In the genomic region with DNA sequence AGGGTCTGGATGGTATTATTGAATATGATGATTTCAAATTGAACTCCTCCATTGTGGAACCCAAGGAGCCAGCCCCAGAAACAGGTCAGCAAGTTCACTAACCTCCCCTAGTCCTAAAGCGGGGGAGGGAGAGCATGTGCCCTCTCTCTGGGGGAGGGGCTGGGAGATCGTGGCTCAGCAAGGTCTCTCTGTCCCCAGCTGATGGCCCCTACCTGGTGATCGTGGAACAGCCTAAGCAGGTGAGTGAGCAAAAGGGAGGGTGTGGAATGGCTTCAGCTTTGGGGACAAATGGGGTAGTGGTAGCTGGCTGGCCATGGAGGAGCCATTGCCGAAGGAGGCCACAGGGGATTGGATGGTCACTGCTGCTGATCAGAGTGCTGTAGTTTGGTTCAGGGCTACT, we compare ENCODE assay signal across 8 cellular contexts. TPM values are rescaled to one million over a fixed set of nuclear protein-coding genes. Genes with fewer than 3 reads are reported as not detected.
DNase-seq lines count a peak whose midpoint lies in the region; ATAC-seq, FAIRE-seq and TF ChIP-seq lines count a peak whose summit lies in the region.

No MANE protein-coding gene starts in this region.

- BruUV-seq in K562 (replicated peaks; lab: Mats Ljungman, UMichigan): no TSS peak

- 33% methylated on average over 2 of the region's 4 CpGs for WGBS in K562 (ENCODE audit: insufficient coverage, low coverage, missing lambda C conversion rate)
- 84% methylated on average over 4 of the region's 4 CpGs for WGBS in mesenchymal stem cell

- TF ChIP-seq RAD21 in K562 (CRISPR knock-in tag; conservative IDR thresholded peaks at IDR 0.05 in 1 of 2, IDR thresholded peaks at IDR 0.05 in 1 of 2): no peak

- peaks cover 23% of the 10 kb centered on the region for H3K79me1 ChIP-seq in mesenchymal stem cell (replicated peaks; ENCODE audit: low read length, poor library complexity, severe bottlenecking)

- H3K9me1 ChIP-seq in K562 (ENCODE audit: control insufficient read depth, insufficient read depth, low read length): no peaks in the 10 kb centered on the region

- peak overlapping the region; percentile 99 for H3K27ac Mint-ChIP-seq in activated T-cell treated with anti-CD3 and anti-CD28 coated beads, Interleukin-2, amount 50 U/mL, for 24 hours

- no peak for FAIRE-seq in K562 (lab: Jason Lieb, UNC)

- H3K9ac ChIP-seq in K562 (ENCODE audit: insufficient read depth in 1 of 2, low read depth in 2 of 2, low read length in 2 of 2) (peak overlapping the region; percentile 65 to 90), mesenchymal stem cell (ENCODE audit: low read length) (peak overlapping the region; percentile 90)

- H2BK15ac ChIP-seq in mesenchymal stem cell (ENCODE audit: low read depth, poor library complexity, severe bottlenecking): no peak overlapping the region

- peak overlapping the region; percentile 54 for H2BK120ac ChIP-seq in mesenchymal stem cell (ENCODE audit: low read depth, low read length)

- CTCF ChIA-PET in K562 (lab: Yijun Ruan, JAX; ENCODE audit: low intra/inter-chr PET ratio): interaction anchor here (0.7 kb wide), 1 partner anchor 14 kb away, joined by 4 read pairs; no protein-coding TSS in a partner anchor

- no peak overlapping the region for H3K23ac ChIP-seq in mesenchymal stem cell (ENCODE audit: low read length in 2 of 2)

- peaks cover 7% of the 10 kb centered on the region; the same call in 1 of the 3 replicates for H3K79me2 ChIP-seq in K562 (ENCODE audit: control insufficient read depth, insufficient read depth, low read length)

- H3K9me3 Mint-ChIP-seq in activated T-cell treated with anti-CD3 and anti-CD28 coated beads, Interleukin-2, amount 50 U/mL, for 24 hours: no peaks in the 10 kb centered on the region

- intact Hi-C loops in K562 (cut with micrococcal nuclease): loop anchor here (5.0 kb wide), 1 partner anchor 229 kb away; no protein-coding TSS in a partner anchor
- intact Hi-C loops in upper lobe of right lung (cut with DNase I): no loop called here

- H3K27me3 ChIP-seq in K562 (ENCODE audit: control insufficient read depth in 2 of 2, insufficient read depth in 2 of 2, low read length in 2 of 2) (no peaks in the 10 kb centered on the region), mesenchymal stem cell (ENCODE audit: control insufficient read depth in 1 of 2, insufficient read depth in 1 of 2, low read length in 2 of 2) (no peaks in the 10 kb centered on the region), upper lobe of right lung (no peaks in the 10 kb centered on the region)

- H3K4me2 ChIP-seq in K562 (ENCODE audit: insufficient read depth, low read length) (peak overlapping the region; percentile 99), mesenchymal stem cell (ENCODE audit: low read length, poor library complexity, severe bottlenecking) (peak overlapping the region; percentile 99)

- H2BK12ac ChIP-seq in mesenchymal stem cell (ENCODE audit: low read length in 2 of 2): peak overlapping the region in 1 of 2 experiments; percentile 33

- no peaks in the 10 kb centered on the region for H3K9me3 ChIP-seq in K562 (replicated peaks; ENCODE audit: control insufficient read depth, insufficient read depth, low read depth, low read length)
- H3K9me3 ChIP-seq in mesenchymal stem cell (ENCODE audit: control insufficient read depth, low read length): no peaks in the 10 kb centered on the region
- no peaks in the 10 kb centered on the region for H3K9me3 ChIP-seq in upper lobe of right lung

- H3K27me3 Mint-ChIP-seq in activated T-cell treated with anti-CD3 and anti-CD28 coated beads, Interleukin-2, amount 50 U/mL, for 24 hours: no peaks in the 10 kb centered on the region

- H3K27ac ChIP-seq in K562 (ENCODE audit: extremely low read depth, low read depth, low read length): peak overlapping the region; percentile 70; the same call in 2 of the 3 replicates
- no peak overlapping the region for H3K27ac ChIP-seq in mesenchymal stem cell (ENCODE audit: low read length, poor library complexity, severe bottlenecking)
- peak overlapping the region; percentile 98 for H3K27ac ChIP-seq in upper lobe of right lung

- peak overlapping the region in 1 of 2 experiments; percentile 28 for H3K4ac ChIP-seq in mesenchymal stem cell (ENCODE audit: low read depth in 1 of 2, low read length in 2 of 2)

- TF ChIP-seq EP300 in K562 (IDR thresholded peaks at IDR 0.05; ENCODE audit: low read length): no peak

- no peaks in the 10 kb centered on the region for H4K20me1 ChIP-seq in K562 (replicated peaks; ENCODE audit: control insufficient read depth, insufficient read depth, low read length)

- TF ChIP-seq CTCF in K562 (IDR thresholded peaks at IDR 0.05 in 2 of 3, conservative IDR thresholded peaks at IDR 0.05 in 1 of 3; ENCODE audit: insufficient read depth in 2 of 3, low read depth in 1 of 3, low read length in 3 of 3) (no peak), upper lobe of right lung (IDR thresholded peaks at IDR 0.05) (no peak)

- no peak overlapping the region for H3K14ac ChIP-seq in mesenchymal stem cell (ENCODE audit: low read length in 2 of 2)

- H3K18ac ChIP-seq in mesenchymal stem cell (ENCODE audit: low read depth in 1 of 2, low read length in 2 of 2): no peak overlapping the region

- H4K8ac ChIP-seq in mesenchymal stem cell (ENCODE audit: low read length): no peak overlapping the region

- peaks cover 57% of the 10 kb centered on the region for H3K4me1 Mint-ChIP-seq in activated T-cell treated with anti-CD3 and anti-CD28 coated beads, Interleukin-2, amount 50 U/mL, for 24 hours (ENCODE audit: low read depth)

- peak overlapping the region; percentile 25 for H2AK5ac ChIP-seq in mesenchymal stem cell (ENCODE audit: low read length, severe bottlenecking)

- peak overlapping the region; percentile 63; the same call in 1 of the 2 replicates for H2AFZ ChIP-seq in K562 (ENCODE audit: low read depth, low read length)
- H2AFZ ChIP-seq in mesenchymal stem cell (ENCODE audit: low read depth, low read length): no peak overlapping the region

- H3K4me1 ChIP-seq in K562 (replicated peaks in 1 of 2; ENCODE audit: control insufficient read depth in 2 of 2, insufficient read depth in 2 of 2, low read length in 2 of 2) (peaks cover 14 to 54% of the 10 kb centered on the region in 2 experiments; a peak in 4 of 5 replicates), mesenchymal stem cell (ENCODE audit: control insufficient read depth, insufficient read depth, low read depth, low read length) (peaks cover 48% of the 10 kb centered on the region), upper lobe of right lung (peaks cover 33% of the 10 kb centered on the region)

- no peak for ATAC-seq in K562
- no peak for ATAC-seq in upper lobe of right lung
- no peak for ATAC-seq in GM19324 (IDR thresholded peaks at IDR 0.05; ENCODE audit: low FRiP score, unreplicated experiment)

- no peak for TF ChIP-seq POLR2A in K562 (conservative IDR thresholded peaks at IDR 0.05)

- POLR2A ChIA-PET in K562 (lab: Yijun Ruan, JAX): interaction anchor here (0.5 to 1.3 kb wide), 2 partner anchors 12 to 26 kb away, joined by 3 read pairs; no protein-coding TSS in a partner anchor

- no peak for DNase-seq in activated T-cell treated with anti-CD3 and anti-CD28 coated beads, Interleukin-2, amount 50 U/mL, for 24 hours
- no peak for DNase-seq in activated T-cell treated with anti-CD3 and anti-CD28 coated beads for 4 hours
- peak in 3 of 4 experiments; percentile 23 to 42 (median 23) for DNase-seq in K562 (ENCODE audit: extremely low read depth in 1 of 4, low spot score in 3 of 4)
- no peak for DNase-seq in mesenchymal stem cell
- no peak for DNase-seq in upper lobe of right lung
- no peak for DNase-seq in cerebellar cortex (ENCODE audit: low spot score)
- no peak for DNase-seq in SIG-M5 treated with dmso at 0.1 percent for 504 hours (lab: John Stamatoyannopoulos, UW; ENCODE audit: unreplicated experiment)

- H4K91ac ChIP-seq in mesenchymal stem cell (ENCODE audit: low read length): peak overlapping the region; percentile 74

- H3K36me3 ChIP-seq in K562 (ENCODE audit: control insufficient read depth, insufficient read depth, low read length): peaks cover 16% of the 10 kb centered on the region; the same call in 1 of the 3 replicates
- H3K36me3 ChIP-seq in mesenchymal stem cell (ENCODE audit: control insufficient read depth in 1 of 2, insufficient read depth in 2 of 2, low read depth in 1 of 2, low read length in 2 of 2): peaks cover 22 to 41% of the 10 kb centered on the region in 2 experiments
- peaks cover 18% of the 10 kb centered on the region for H3K36me3 ChIP-seq in upper lobe of right lung

- in situ Hi-C loops in K562 (cut with MboI): loop anchor here (25.0 kb wide), 1 partner anchor 191 kb away; no protein-coding TSS in a partner anchor

- peak overlapping the region; percentile 78 for H3K4me3 ChIP-seq in K562
- H3K4me3 ChIP-seq in mesenchymal stem cell (ENCODE audit: insufficient read depth in 1 of 2, low read depth in 1 of 2, low read length in 2 of 2): peak overlapping the region; percentile 58 to 92
- peak overlapping the region; percentile 87 for H3K4me3 ChIP-seq in upper lobe of right lung

- no peak overlapping the region for H2BK5ac ChIP-seq in mesenchymal stem cell (ENCODE audit: low read depth, low read length, poor library complexity, severe bottlenecking)

- peak overlapping the region; percentile 97 for H3K4me3 Mint-ChIP-seq in activated T-cell treated with anti-CD3 and anti-CD28 coated beads, Interleukin-2, amount 50 U/mL, for 24 hours

- H3K36me3 Mint-ChIP-seq in activated T-cell treated with anti-CD3 and anti-CD28 coated beads, Interleukin-2, amount 50 U/mL, for 24 hours (ENCODE audit: low read depth): peaks cover 66% of the 10 kb centered on the region

RNA-seq across cellular contexts. Expression of a gene that starts 0.7 kb away (rescaled TPM):
- total RNA-seq in K562 (2011; cell fraction: chromatin; rRNA removed; ENCODE audit: low replicate concordance): 20.7 and 56.0 TPM in 2 replicates
- 26.2 and 30.9 TPM in 2 replicates for total RNA-seq in K562 (2011; cell fraction: nucleolus; rRNA removed)
- total RNA-seq in K562 (2011; cell fraction: nucleoplasm; rRNA removed): 16.3 and 26.1 TPM in 2 replicates
- total RNA-seq in K562 (2014; rRNA removed) (14.7 and 19.3 TPM in 2 replicates), K562 (2014; rRNA removed; fragmentation: Illumina TruSeq; extraction: Trizol) (5.7 and 6.0 TPM in 2 replicates), K562 (2015; rRNA removed; fragmentation: Illumina TruSeq; extraction: Trizol) (4.2 and 5.3 TPM in 2 replicates), K562 (2021) (20.3 and 20.6 TPM in 2 replicates), upper lobe of right lung (36.8 TPM)
- polyA plus RNA-seq in K562 (2011; rRNA removed) (7.9 and 9.7 TPM in 2 replicates), K562 (2014; fragmentation: Illumina TruSeq; extraction: Trizol) (9.4 and 11.4 TPM in 2 replicates), K562 (2014; fragmentation: Nextera tagmentation; extraction: Ambion mirVana) (under 1 TPM; 0.07 to 0.11 TPM), K562 (2014; rRNA removed) (12.2 and 15.3 TPM in 2 replicates)
- 5.8 and 10.1 TPM in 2 replicates for polyA plus RNA-seq in K562 (2011; cell fraction: cytosol; rRNA removed)
- polyA plus RNA-seq in K562 (2011; cell fraction: nucleus; rRNA removed): 29.8 and 52.6 TPM in 2 replicates
- 13.9 and 31.5 TPM in 2 replicates for polyA plus RNA-seq in K562 (2012)
- 4.3 and 4.6 TPM in 2 replicates for polyA minus RNA-seq in K562 (2011; rRNA and poly(A)+ RNA removed)
- 6.4 and 11.0 TPM in 2 replicates for polyA minus RNA-seq in K562 (2011; cell fraction: cytosol; rRNA and poly(A)+ RNA removed)
- 8.2 and 8.8 TPM in 2 replicates for polyA minus RNA-seq in K562 (2011; cell fraction: nucleus; rRNA and poly(A)+ RNA removed)
- polyA plus RNA-seq in mesenchymal stem cell (2013, experiment 1 of 2): 11.8 TPM
- 11.2 TPM for polyA plus RNA-seq in mesenchymal stem cell (2013, experiment 2 of 2)

RNA-seq across cellular contexts. Expression of a gene that starts 22.3 kb away (rescaled TPM):
- 2.6 and 10.1 TPM in 2 replicates for total RNA-seq in K562 (2011; cell fraction: chromatin; rRNA removed; ENCODE audit: low replicate concordance)
- total RNA-seq in K562 (2011; cell fraction: nucleolus; rRNA removed): 6.1 and 10.2 TPM in 2 replicates
- 3.3 and 4.3 TPM in 2 replicates for total RNA-seq in K562 (2011; cell fraction: nucleoplasm; rRNA removed)
- 0.54 and 1.1 TPM in 2 replicates for total RNA-seq in K562 (2014; rRNA removed)
- 0.10 and 0.11 TPM in 2 replicates for total RNA-seq in K562 (2014; rRNA removed; fragmentation: Illumina TruSeq; extraction: Trizol)
- 0.54 and 0.60 TPM in 2 replicates for total RNA-seq in K562 (2015; rRNA removed; fragmentation: Illumina TruSeq; extraction: Trizol)
- 1.5 and 1.7 TPM in 2 replicates for total RNA-seq in K562 (2021)
- 0.89 and 1.6 TPM in 2 replicates for polyA plus RNA-seq in K562 (2011; rRNA removed)
- 1.2 and 3.0 TPM in 2 replicates for polyA plus RNA-seq in K562 (2011; cell fraction: cytosol; rRNA removed)
- 7.0 and 9.6 TPM in 2 replicates for polyA plus RNA-seq in K562 (2011; cell fraction: nucleus; rRNA removed)
- polyA plus RNA-seq in K562 (2012): 3.4 TPM in 2 replicates
- polyA plus RNA-seq in K562 (2014; fragmentation: Illumina TruSeq; extraction: Trizol): 0.40 and 0.64 TPM in 2 replicates
- not detected for polyA plus RNA-seq in K562 (2014; fragmentation: Nextera tagmentation; extraction: Ambion mirVana)
- 0.89 and 1.5 TPM in 2 replicates for polyA plus RNA-seq in K562 (2014; rRNA removed)
- 0.06 and 0.49 TPM in 2 replicates for polyA minus RNA-seq in K562 (2011; rRNA and poly(A)+ RNA removed)
- polyA minus RNA-seq in K562 (2011; cell fraction: cytosol; rRNA and poly(A)+ RNA removed): 0.76 and 1.8 TPM in 2 replicates
- polyA minus RNA-seq in K562 (2011; cell fraction: nucleus; rRNA and poly(A)+ RNA removed): 2.7 and 3.5 TPM in 2 replicates
- polyA plus RNA-seq in mesenchymal stem cell (2013, experiment 1 of 2): 2.6 TPM
- 2.2 TPM for polyA plus RNA-seq in mesenchymal stem cell (2013, experiment 2 of 2)
- total RNA-seq in upper lobe of right lung: 3.5 TPM

RNA-seq across cellular contexts. Expression of a gene that starts 24.4 kb away (rescaled TPM):
- 2.1 and 10.9 TPM in 2 replicates for total RNA-seq in K562 (2011; cell fraction: chromatin; rRNA removed; ENCODE audit: low replicate concordance)
- 16.8 and 21.0 TPM in 2 replicates for total RNA-seq in K562 (2011; cell fraction: nucleolus; rRNA removed)
- 6.7 and 7.4 TPM in 2 replicates for total RNA-seq in K562 (2011; cell fraction: nucleoplasm; rRNA removed)
- total RNA-seq in K562 (2014; rRNA removed) (25.8 and 27.4 TPM in 2 replicates), K562 (2014; rRNA removed; fragmentation: Illumina TruSeq; extraction: Trizol) (0.80 and 1.2 TPM in 2 replicates), K562 (2015; rRNA removed; fragmentation: Illumina TruSeq; extraction: Trizol) (4.1 and 4.5 TPM in 2 replicates), K562 (2021) (19.5 and 25.4 TPM in 2 replicates), upper lobe of right lung (16.0 TPM)
- polyA plus RNA-seq in K562 (2011; rRNA removed) (3.5 and 5.6 TPM in 2 replicates), K562 (2014; fragmentation: Illumina TruSeq; extraction: Trizol) (1.4 and 3.1 TPM in 2 replicates), K562 (2014; fragmentation: Nextera tagmentation; extraction: Ambion mirVana) (under 1 TPM; 0.08 to 0.31 TPM), K562 (2014; rRNA removed) (24.0 and 25.9 TPM in 2 replicates)
- polyA plus RNA-seq in K562 (2011; cell fraction: cytosol; rRNA removed): 10.9 and 32.1 TPM in 2 replicates
- polyA plus RNA-seq in K562 (2011; cell fraction: nucleus; rRNA removed): 29.9 and 52.2 TPM in 2 replicates
- 9.6 and 16.4 TPM in 2 replicates for polyA plus RNA-seq in K562 (2012)
- 0.49 and 0.72 TPM in 2 replicates for polyA minus RNA-seq in K562 (2011; rRNA and poly(A)+ RNA removed)
- polyA minus RNA-seq in K562 (2011; cell fraction: cytosol; rRNA and poly(A)+ RNA removed): 2.8 and 7.2 TPM in 2 replicates
- 5.5 and 7.0 TPM in 2 replicates for polyA minus RNA-seq in K562 (2011; cell fraction: nucleus; rRNA and poly(A)+ RNA removed)
- polyA plus RNA-seq in mesenchymal stem cell (2013, experiment 1 of 2): 7.3 TPM
- 7.5 TPM for polyA plus RNA-seq in mesenchymal stem cell (2013, experiment 2 of 2)

RNA-seq across cellular contexts. Expression of a gene that starts 36.1 kb away (rescaled TPM):
- 16.7 and 39.3 TPM in 2 replicates for total RNA-seq in K562 (2011; cell fraction: chromatin; rRNA removed; ENCODE audit: low replicate concordance)
- total RNA-seq in K562 (2011; cell fraction: nucleolus; rRNA removed): 30.3 and 31.5 TPM in 2 replicates
- 14.4 and 24.2 TPM in 2 replicates for total RNA-seq in K562 (2011; cell fraction: nucleoplasm; rRNA removed)
- total RNA-seq in K562 (2014; rRNA removed) (35.9 and 37.0 TPM in 2 replicates), K562 (2014; rRNA removed; fragmentation: Illumina TruSeq; extraction: Trizol) (13.5 and 17.8 TPM in 2 replicates), K562 (2015; rRNA removed; fragmentation: Illumina TruSeq; extraction: Trizol) (19.9 and 21.0 TPM in 2 replicates), K562 (2021) (36.0 and 40.1 TPM in 2 replicates), upper lobe of right lung (44.8 TPM)
- polyA plus RNA-seq in K562 (2011; rRNA removed) (27.4 and 34.9 TPM in 2 replicates), K562 (2014; fragmentation: Illumina TruSeq; extraction: Trizol) (44.5 and 48.9 TPM in 2 replicates), K562 (2014; fragmentation: Nextera tagmentation; extraction: Ambion mirVana) (10 to 100 TPM in 1 of 2 experiments, 1 to 10 TPM in 1; 8.5 to 17.0 TPM), K562 (2014; rRNA removed) (45.6 and 48.3 TPM in 2 replicates)
- 53.4 and 65.7 TPM in 2 replicates for polyA plus RNA-seq in K562 (2011; cell fraction: cytosol; rRNA removed)
- polyA plus RNA-seq in K562 (2011; cell fraction: nucleus; rRNA removed): 66.8 and 81.1 TPM in 2 replicates
- polyA plus RNA-seq in K562 (2012): 33.8 and 48.3 TPM in 2 replicates
- polyA minus RNA-seq in K562 (2011; rRNA and poly(A)+ RNA removed): 9.5 TPM in 2 replicates
- 22.7 and 24.0 TPM in 2 replicates for polyA minus RNA-seq in K562 (2011; cell fraction: cytosol; rRNA and poly(A)+ RNA removed)
- 7.7 and 8.6 TPM in 2 replicates for polyA minus RNA-seq in K562 (2011; cell fraction: nucleus; rRNA and poly(A)+ RNA removed)
- 77.8 TPM for polyA plus RNA-seq in mesenchymal stem cell (2013, experiment 1 of 2)
- polyA plus RNA-seq in mesenchymal stem cell (2013, experiment 2 of 2): 80.7 TPM

RNA-seq across cellular contexts. Expression of a gene that starts 55.1 kb away (rescaled TPM):
- total RNA-seq in K562 (2011; cell fraction: chromatin; rRNA removed; ENCODE audit: low replicate concordance): 0.48 and 0.93 TPM in 2 replicates
- total RNA-seq in K562 (2011; cell fraction: nucleolus; rRNA removed): 1.0 and 1.3 TPM in 2 replicates
- 1.6 and 1.9 TPM in 2 replicates for total RNA-seq in K562 (2011; cell fraction: nucleoplasm; rRNA removed)
- total RNA-seq in K562 (2014; rRNA removed) (0.41 and 0.90 TPM in 2 replicates), K562 (2014; rRNA removed; fragmentation: Illumina TruSeq; extraction: Trizol) (not detected in 2 replicates), K562 (2015; rRNA removed; fragmentation: Illumina TruSeq; extraction: Trizol) (0.26 and 0.29 TPM in 2 replicates), K562 (2021) (0.38 and 0.49 TPM in 2 replicates), upper lobe of right lung (3.1 TPM)
- polyA plus RNA-seq in K562 (2011; rRNA removed) (0.08 and 0.24 TPM in 2 replicates), K562 (2014; fragmentation: Illumina TruSeq; extraction: Trizol) (0.18 and 0.30 TPM in 2 replicates), K562 (2014; fragmentation: Nextera tagmentation; extraction: Ambion mirVana) (under 1 TPM; 0.03 to 0.14 TPM), K562 (2014; rRNA removed) (0.16 and 0.35 TPM in 2 replicates)
- polyA plus RNA-seq in K562 (2011; cell fraction: cytosol; rRNA removed): 0.40 and 0.70 TPM in 2 replicates
- polyA plus RNA-seq in K562 (2011; cell fraction: nucleus; rRNA removed): 0.63 and 0.87 TPM in 2 replicates
- polyA plus RNA-seq in K562 (2012): 1.9 and 2.0 TPM in 2 replicates
- polyA minus RNA-seq in K562 (2011; rRNA and poly(A)+ RNA removed): 0.21 and 0.30 TPM in 2 replicates
- polyA minus RNA-seq in K562 (2011; cell fraction: cytosol; rRNA and poly(A)+ RNA removed): not detected in 2 replicates
- polyA minus RNA-seq in K562 (2011; cell fraction: nucleus; rRNA and poly(A)+ RNA removed): 1.2 and 1.5 TPM in 2 replicates
- polyA plus RNA-seq in mesenchymal stem cell (2013, experiment 1 of 2): not detected
- polyA plus RNA-seq in mesenchymal stem cell (2013, experiment 2 of 2): 0.03 TPM

Comparison
In these comparisons a context has a peak if more than half of its experiments do, and no peak if none do; other contexts are left out.
1. DNase-seq: peak in K562 (3 of 4); none in activated T-cell treated with anti-CD3 and anti-CD28 coated beads, Interleukin-2, amount 50 U/mL, for 24 hours (single experiment), activated T-cell treated with anti-CD3 and anti-CD28 coated beads for 4 hours (single experiment), mesenchymal stem cell (single experiment), upper lobe of right lung (single experiment), cerebellar cortex (single experiment) and SIG-M5 treated with dmso at 0.1 percent for 504 hours (single experiment).
2. Peak in every context shown above with its lines, with median percentiles within 50 percentile points of each other: H3K4me3 ChIP-seq.